16 cellular contexts compared by ENCODE assay signal in genomic region chr19:3401004-3401768, GRCh38. TPM values are rescaled to one million over a fixed set of nuclear protein-coding genes. Genes with fewer than 3 reads are reported as not detected.
DNase-seq lines count a peak whose midpoint lies in the region; ATAC-seq and TF ChIP-seq lines count a peak whose summit lies in the region.
"Had no signal": no experiment of that assay in that cellular context is flagged by ENCODE, and none has a peak within 500 bp of the region (broad histone marks: within the 10 kb centered on the region; RNA-seq: fewer than 3 reads in every experiment).

No MANE protein-coding gene starts in this region.

- peak overlapping the region in 1 of 2 experiments; percentile 49 for H3K18ac ChIP-seq in mesenchymal stem cell (ENCODE audit: low read depth in 1 of 2, low read length in 2 of 2)

- H3K4me2 ChIP-seq in mesenchymal stem cell (ENCODE audit: low read length, poor library complexity, severe bottlenecking) = no peak overlapping the region

- H3K4me1 ChIP-seq in mesenchymal stem cell (ENCODE audit: control insufficient read depth, insufficient read depth, low read depth, low read length) (peaks cover 41% of the 10 kb centered on the region), Peyer's patch (peaks cover 0 to 27% (median 0%) of the 10 kb centered on the region in 4 donors)

- H2BK120ac ChIP-seq in mesenchymal stem cell (ENCODE audit: low read depth, low read length) = no peak overlapping the region

- peak overlapping the region in 1 of 2 experiments; percentile 89 for H3K14ac ChIP-seq in mesenchymal stem cell (ENCODE audit: low read length in 2 of 2)

- H4K91ac ChIP-seq in mesenchymal stem cell (ENCODE audit: low read length) = peak overlapping the region; percentile 81

- H3K27ac Mint-ChIP-seq in Calu3 (ENCODE audit: unreplicated experiment) = peak overlapping the region; percentile 58
- H3K27ac Mint-ChIP-seq in stimulated activated effector memory CD8-positive, alpha-beta T cell treated with anti-CD3 and anti-CD28 coated beads, Interleukin-12 subunit alpha, Interleukin-12 subunit beta, amount 100 ng/mL, for 72 hours = peak overlapping the region; percentile 16
- H3K27ac Mint-ChIP-seq: activated CD4-positive, alpha-beta memory T cell treated with anti-CD3 and anti-CD28 coated beads, Interleukin-2, amount 10 ng/mL, durations not matched to agents 7 days and 5 days had no signal

- no peak overlapping the region for H3K4ac ChIP-seq in mesenchymal stem cell (ENCODE audit: low read depth in 1 of 2, low read length in 2 of 2)

- no TSS peak for BruUV-seq in Calu3 (replicated peaks; lab: Mats Ljungman, UMichigan)

- no peak overlapping the region for H2AFZ ChIP-seq in mesenchymal stem cell (ENCODE audit: low read depth, low read length)

- H3K4me3 Mint-ChIP-seq in Calu3 (ENCODE audit: low read depth, unreplicated experiment) = no peak overlapping the region
- H3K4me3 Mint-ChIP-seq in stimulated activated effector memory CD8-positive, alpha-beta T cell treated with anti-CD3 and anti-CD28 coated beads, Interleukin-12 subunit alpha, Interleukin-12 subunit beta, amount 100 ng/mL, for 72 hours = no peak overlapping the region
- H3K4me3 Mint-ChIP-seq: activated CD4-positive, alpha-beta memory T cell treated with anti-CD3 and anti-CD28 coated beads, Interleukin-2, amount 10 ng/mL, durations not matched to agents 7 days and 5 days had no signal

- no peak overlapping the region for H2BK15ac ChIP-seq in mesenchymal stem cell (ENCODE audit: low read depth, poor library complexity, severe bottlenecking)

- no peak for TF ChIP-seq POLR2A in Peyer's patch (IDR thresholded peaks at IDR 0.05)

- no peak overlapping the region for H2BK5ac ChIP-seq in mesenchymal stem cell (ENCODE audit: low read depth, low read length, poor library complexity, severe bottlenecking)

- H3K9ac ChIP-seq in mesenchymal stem cell (ENCODE audit: low read length) = no peak overlapping the region

- no peaks in the 10 kb centered on the region for H3K27me3 Mint-ChIP-seq in Calu3 (ENCODE audit: unreplicated experiment)
- H3K27me3 Mint-ChIP-seq: activated CD4-positive, alpha-beta memory T cell treated with anti-CD3 and anti-CD28 coated beads, Interleukin-2, amount 10 ng/mL, durations not matched to agents 7 days and 5 days had no signal

- peaks cover 6% of the 10 kb centered on the region for H3K36me3 Mint-ChIP-seq in Calu3 (ENCODE audit: insufficient read depth, unreplicated experiment)
- H3K36me3 Mint-ChIP-seq in stimulated activated effector memory CD8-positive, alpha-beta T cell treated with anti-CD3 and anti-CD28 coated beads, Interleukin-12 subunit alpha, Interleukin-12 subunit beta, amount 100 ng/mL, for 72 hours = peaks cover under 1% of the 10 kb centered on the region

- no peak overlapping the region for H3K4me3 ChIP-seq in coronary artery
- H3K4me3 ChIP-seq in mesenchymal stem cell (ENCODE audit: insufficient read depth in 1 of 2, low read depth in 1 of 2, low read length in 2 of 2) = no peak overlapping the region
- H3K4me3 ChIP-seq in Peyer's patch = no peak overlapping the region
- no peak overlapping the region for H3K4me3 ChIP-seq in MG63

- peak overlapping the region in 1 of 2 experiments; percentile 28 for H3K23ac ChIP-seq in mesenchymal stem cell (ENCODE audit: low read length in 2 of 2)

- H3K27ac ChIP-seq in coronary artery = peak overlapping the region; percentile 23 to 43
- no peak overlapping the region for H3K27ac ChIP-seq in mesenchymal stem cell (ENCODE audit: low read length, poor library complexity, severe bottlenecking)
- peak overlapping the region in 2 of 4 donors; percentile 46 to 78 for H3K27ac ChIP-seq in Peyer's patch

- H4K8ac ChIP-seq in mesenchymal stem cell (ENCODE audit: low read length) = no peak overlapping the region

- H3K4me1 Mint-ChIP-seq in Calu3 (ENCODE audit: low read depth, unreplicated experiment) = peaks cover 8% of the 10 kb centered on the region
- no peaks in the 10 kb centered on the region for H3K4me1 Mint-ChIP-seq in stimulated activated effector memory CD8-positive, alpha-beta T cell treated with anti-CD3 and anti-CD28 coated beads, Interleukin-12 subunit alpha, Interleukin-12 subunit beta, amount 100 ng/mL, for 72 hours
- H3K4me1 Mint-ChIP-seq: activated CD4-positive, alpha-beta memory T cell treated with anti-CD3 and anti-CD28 coated beads, Interleukin-2, amount 10 ng/mL, durations not matched to agents 7 days and 5 days had no signal

- H3K9me3 Mint-ChIP-seq in Calu3 (ENCODE audit: low read depth, unreplicated experiment) = no peaks in the 10 kb centered on the region
- no peaks in the 10 kb centered on the region for H3K9me3 Mint-ChIP-seq in stimulated activated effector memory CD8-positive, alpha-beta T cell treated with anti-CD3 and anti-CD28 coated beads, Interleukin-12 subunit alpha, Interleukin-12 subunit beta, amount 100 ng/mL, for 72 hours
- H3K9me3 Mint-ChIP-seq: activated CD4-positive, alpha-beta memory T cell treated with anti-CD3 and anti-CD28 coated beads, Interleukin-2, amount 10 ng/mL, durations not matched to agents 7 days and 5 days had no signal

- no peak overlapping the region for H2AK5ac ChIP-seq in mesenchymal stem cell (ENCODE audit: low read length, severe bottlenecking)

- H3K9me3 ChIP-seq in mesenchymal stem cell (ENCODE audit: control insufficient read depth, low read length) = no peaks in the 10 kb centered on the region
- no peaks in the 10 kb centered on the region for H3K9me3 ChIP-seq in Peyer's patch
- no peaks in the 10 kb centered on the region for H3K9me3 ChIP-seq in MG63

- DNase-seq in Calu3 = no peak
- no peak for DNase-seq in coronary artery (ENCODE audit: low spot score)
- DNase-seq in mesenchymal stem cell = no peak
- no peak for DNase-seq in stimulated activated effector memory CD8-positive, alpha-beta T cell treated with anti-CD3 and anti-CD28 coated beads, Interleukin-12 subunit alpha, Interleukin-12 subunit beta, amount 100 ng/mL, for 72 hours (ENCODE audit: low spot score in 2 of 2)
- DNase-seq in NCI-H2227 treated with DMSO at 0.1 percent for 48 hours (lab: John Stamatoyannopoulos, UW) = no peak
- no peak for DNase-seq in Peyer's patch
- no peak for DNase-seq in MG63
- DNase-seq: activated CD4-positive, alpha-beta memory T cell treated with anti-CD3 and anti-CD28 coated beads, Interleukin-2, amount 10 ng/mL, durations not matched to agents 7 days and 5 days; caudate nucleus; effector CD8-positive, alpha-beta T cell; hypothalamus; NCI-H1436 treated with DMSO at 0.1 percent for 48 hours; NCI-H446; NK-92 treated with Interleukin-12 subunit alpha and Interleukin-12 subunit beta, amount 100 ng/mL, for 24 hours; stimulated activated naive CD8-positive, alpha-beta T cell treated with anti-CD3 and anti-CD28 coated beads, Interleukin-15, Interleukin-2, amounts not matched to agents 100 U/mL and 50 U/mL, for 24 hours had no signal

- H2BK12ac ChIP-seq in mesenchymal stem cell (ENCODE audit: low read length in 2 of 2) = no peak overlapping the region

- WGBS in mesenchymal stem cell = 89% methylated on average over 18 of the region's 18 CpGs

- no peak for ATAC-seq in stimulated activated effector memory CD8-positive, alpha-beta T cell treated with anti-CD3 and anti-CD28 coated beads, Interleukin-12 subunit alpha, Interleukin-12 subunit beta, amount 100 ng/mL, for 72 hours
- ATAC-seq in GM19023 (IDR thresholded peaks at IDR 0.05; ENCODE audit: unreplicated experiment) = no peak
- ATAC-seq: stimulated activated naive CD8-positive, alpha-beta T cell treated with anti-CD3 and anti-CD28 coated beads, Interleukin-15, Interleukin-2, amounts not matched to agents 100 U/mL and 50 U/mL, for 24 hours had no signal

- H3K27me3 ChIP-seq in mesenchymal stem cell (ENCODE audit: control insufficient read depth in 1 of 2, insufficient read depth in 1 of 2, low read length in 2 of 2) (no peaks in the 10 kb centered on the region), Peyer's patch (no peaks in the 10 kb centered on the region), MG63 (no peaks in the 10 kb centered on the region)

- intact Hi-C loops in Calu3 (cut with micrococcal nuclease; ENCODE audit: unreplicated experiment) = no loop called here

- H3K79me1 ChIP-seq in mesenchymal stem cell (replicated peaks; ENCODE audit: low read length, poor library complexity, severe bottlenecking) = peaks cover 46% of the 10 kb centered on the region

- H3K36me3 ChIP-seq in mesenchymal stem cell (ENCODE audit: control insufficient read depth in 1 of 2, insufficient read depth in 2 of 2, low read depth in 1 of 2, low read length in 2 of 2) (peaks cover 24 to 28% of the 10 kb centered on the region in 2 experiments), Peyer's patch (no peaks in the 10 kb centered on the region), MG63 (peaks cover 4% of the 10 kb centered on the region; the same call in 1 of the 2 replicates)

- TF ChIP-seq CTCF in Calu3 (IDR thresholded peaks at IDR 0.05; ENCODE audit: unreplicated experiment) (no peak), coronary artery (IDR thresholded peaks at IDR 0.05) (no peak), Peyer's patch (IDR thresholded peaks at IDR 0.05) (no peak)

- CTCF ChIA-PET in Calu3 (lab: Charles Lee) = no interaction called here

RNA-seq across cellular contexts. Expression of gene NFIC, which starts 34.8 kb away (rescaled TPM):
- total RNA-seq in Calu3 (2022) (56.3 and 60.5 TPM in 2 replicates), Peyer's patch (100 to 1,000 TPM in 1 of 4 donors, 10 to 100 TPM in 3; 34.7 to 191 (median 64.9) TPM)
- polyA plus RNA-seq in mesenchymal stem cell (2013, experiment 1 of 2) = 101 TPM
- 98.4 TPM for polyA plus RNA-seq in mesenchymal stem cell (2013, experiment 2 of 2)
- total RNA-seq in MG63 (2014; rRNA removed; shearing (Covaris generic); ENCODE audit: low replicate concordance) = 1.7 and 14.1 TPM in 2 replicates
